1 cellular context compared by ENCODE assay signal in the genomic region with DNA sequence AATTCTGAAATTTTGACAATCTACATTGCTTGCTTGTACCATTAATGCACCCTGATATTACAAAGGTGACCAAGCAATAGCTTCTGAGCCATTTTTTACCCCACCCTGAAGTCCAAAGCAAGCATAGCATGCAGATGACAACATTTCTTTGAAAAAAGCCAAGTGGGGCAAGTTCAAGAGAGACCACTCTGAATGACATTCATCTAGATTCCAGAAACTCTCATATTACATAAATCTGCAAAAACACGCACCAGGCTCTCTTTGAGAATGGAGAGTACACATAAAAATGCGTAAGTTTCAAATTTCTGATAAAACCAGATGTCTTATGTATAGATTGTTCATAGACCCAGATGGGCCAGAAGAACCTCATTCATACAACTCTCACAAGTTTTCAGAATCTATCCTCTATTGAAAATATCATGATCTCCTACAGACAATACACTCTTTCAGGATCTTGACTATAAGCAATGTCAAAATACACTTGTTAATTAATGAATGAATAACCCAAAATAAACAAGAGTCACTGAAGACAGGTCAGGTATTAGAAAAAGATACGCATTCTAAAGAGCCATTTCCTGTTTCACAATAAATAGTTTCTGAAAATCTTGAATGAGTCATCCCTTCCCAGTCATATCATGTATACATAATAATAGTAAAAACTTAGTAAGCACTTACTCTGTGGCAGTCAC.
TF ChIP-seq lines count a peak whose summit lies in the region.

No MANE protein-coding gene starts in this region.

TF ChIP-seq in HepG2, 621 proteins besides CTCF, POLR2A, EP300 and RAD21 (continued from another document and continues in another):
- TF ChIP-seq, protein P1, sequence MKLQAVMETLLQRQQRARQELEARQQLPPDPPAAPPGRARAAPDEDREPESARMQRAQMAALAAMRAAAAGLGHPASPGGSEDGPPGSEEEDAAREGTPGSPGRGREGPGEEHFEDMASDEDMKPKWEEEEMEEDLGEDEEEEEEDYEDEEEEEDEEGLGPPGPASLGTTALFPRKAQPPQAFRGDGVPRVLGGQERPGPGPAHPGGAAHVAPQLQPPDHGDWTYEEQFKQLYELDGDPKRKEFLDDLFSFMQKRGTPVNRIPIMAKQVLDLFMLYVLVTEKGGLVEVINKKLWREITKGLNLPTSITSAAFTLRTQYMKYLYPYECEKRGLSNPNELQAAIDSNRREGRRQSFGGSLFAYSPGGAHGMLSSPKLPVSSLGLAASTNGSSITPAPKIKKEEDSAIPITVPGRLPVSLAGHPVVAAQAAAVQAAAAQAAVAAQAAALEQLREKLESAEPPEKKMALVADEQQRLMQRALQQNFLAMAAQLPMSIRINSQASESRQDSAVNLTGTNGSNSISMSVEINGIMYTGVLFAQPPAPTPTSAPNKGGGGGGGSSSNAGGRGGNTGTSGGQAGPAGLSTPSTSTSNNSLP (IDR thresholded peaks at IDR 0.05; ENCODE audit: low read depth, low read length) = peak; percentile 91
- TF ChIP-seq MYNN (CRISPR knock-in tag; IDR thresholded peaks at IDR 0.05; ENCODE audit: low read depth) = no peak
- TF ChIP-seq, protein P2, sequence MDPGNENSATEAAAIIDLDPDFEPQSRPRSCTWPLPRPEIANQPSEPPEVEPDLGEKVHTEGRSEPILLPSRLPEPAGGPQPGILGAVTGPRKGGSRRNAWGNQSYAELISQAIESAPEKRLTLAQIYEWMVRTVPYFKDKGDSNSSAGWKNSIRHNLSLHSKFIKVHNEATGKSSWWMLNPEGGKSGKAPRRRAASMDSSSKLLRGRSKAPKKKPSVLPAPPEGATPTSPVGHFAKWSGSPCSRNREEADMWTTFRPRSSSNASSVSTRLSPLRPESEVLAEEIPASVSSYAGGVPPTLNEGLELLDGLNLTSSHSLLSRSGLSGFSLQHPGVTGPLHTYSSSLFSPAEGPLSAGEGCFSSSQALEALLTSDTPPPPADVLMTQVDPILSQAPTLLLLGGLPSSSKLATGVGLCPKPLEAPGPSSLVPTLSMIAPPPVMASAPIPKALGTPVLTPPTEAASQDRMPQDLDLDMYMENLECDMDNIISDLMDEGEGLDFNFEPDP (CRISPR knock-in tag; conservative IDR thresholded peaks at IDR 0.05) = no peak
- TF ChIP-seq PHF8 (CRISPR knock-in tag; IDR thresholded peaks at IDR 0.05) = no peak
- no peak for TF ChIP-seq PHF5A (CRISPR knock-in tag; IDR thresholded peaks at IDR 0.05; ENCODE audit: low read depth, unreplicated experiment)
- TF ChIP-seq, protein P3, sequence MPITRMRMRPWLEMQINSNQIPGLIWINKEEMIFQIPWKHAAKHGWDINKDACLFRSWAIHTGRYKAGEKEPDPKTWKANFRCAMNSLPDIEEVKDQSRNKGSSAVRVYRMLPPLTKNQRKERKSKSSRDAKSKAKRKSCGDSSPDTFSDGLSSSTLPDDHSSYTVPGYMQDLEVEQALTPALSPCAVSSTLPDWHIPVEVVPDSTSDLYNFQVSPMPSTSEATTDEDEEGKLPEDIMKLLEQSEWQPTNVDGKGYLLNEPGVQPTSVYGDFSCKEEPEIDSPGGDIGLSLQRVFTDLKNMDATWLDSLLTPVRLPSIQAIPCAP (CRISPR knock-in tag; IDR thresholded peaks at IDR 0.05; ENCODE audit: low read depth) = no peak
- no peak for TF ChIP-seq ZNF768 (CRISPR knock-in tag; IDR thresholded peaks at IDR 0.05)
- peak; percentile 18; the same call in 1 of the 2 replicates for TF ChIP-seq KDM6A (CRISPR knock-in tag; IDR thresholded peaks at IDR 0.05; ENCODE audit: low read depth)
- TF ChIP-seq FOXA3 (CRISPR knock-in tag; IDR thresholded peaks at IDR 0.05) = peak; percentile 83
- TF ChIP-seq MBD4 (IDR thresholded peaks at IDR 0.05; ENCODE audit: borderline replicate concordance, low read length) = no peak
- TF ChIP-seq HOXA7 (CRISPR knock-in tag; IDR thresholded peaks at IDR 0.05) = no peak
- TF ChIP-seq FOXM1 (CRISPR knock-in tag; IDR thresholded peaks at IDR 0.05) = no peak
- TF ChIP-seq ZFP82 (CRISPR knock-in tag; IDR thresholded peaks at IDR 0.05; ENCODE audit: borderline replicate concordance) = no peak
- peak; percentile 73; the same call in 1 of the 2 replicates for TF ChIP-seq CEBPB (IDR thresholded peaks at IDR 0.05; ENCODE audit: borderline replicate concordance, low read depth, low read length)
- TF ChIP-seq RCOR2 (CRISPR knock-in tag; IDR thresholded peaks at IDR 0.05) = no peak
- no peak for TF ChIP-seq ZNF17 (CRISPR knock-in tag; IDR thresholded peaks at IDR 0.05)
- no peak for TF ChIP-seq SOX6 (IDR thresholded peaks at IDR 0.05)
- no peak; the same call in 1 of the 2 replicates for TF ChIP-seq SOX6 (CRISPR knock-in tag; IDR thresholded peaks at IDR 0.05)
- peak; percentile 48 for TF ChIP-seq RARA (CRISPR knock-in tag; IDR thresholded peaks at IDR 0.05)
- no peak for TF ChIP-seq NCOR1 (IDR thresholded peaks at IDR 0.05; ENCODE audit: borderline replicate concordance, low read length)
- TF ChIP-seq, protein P4, sequence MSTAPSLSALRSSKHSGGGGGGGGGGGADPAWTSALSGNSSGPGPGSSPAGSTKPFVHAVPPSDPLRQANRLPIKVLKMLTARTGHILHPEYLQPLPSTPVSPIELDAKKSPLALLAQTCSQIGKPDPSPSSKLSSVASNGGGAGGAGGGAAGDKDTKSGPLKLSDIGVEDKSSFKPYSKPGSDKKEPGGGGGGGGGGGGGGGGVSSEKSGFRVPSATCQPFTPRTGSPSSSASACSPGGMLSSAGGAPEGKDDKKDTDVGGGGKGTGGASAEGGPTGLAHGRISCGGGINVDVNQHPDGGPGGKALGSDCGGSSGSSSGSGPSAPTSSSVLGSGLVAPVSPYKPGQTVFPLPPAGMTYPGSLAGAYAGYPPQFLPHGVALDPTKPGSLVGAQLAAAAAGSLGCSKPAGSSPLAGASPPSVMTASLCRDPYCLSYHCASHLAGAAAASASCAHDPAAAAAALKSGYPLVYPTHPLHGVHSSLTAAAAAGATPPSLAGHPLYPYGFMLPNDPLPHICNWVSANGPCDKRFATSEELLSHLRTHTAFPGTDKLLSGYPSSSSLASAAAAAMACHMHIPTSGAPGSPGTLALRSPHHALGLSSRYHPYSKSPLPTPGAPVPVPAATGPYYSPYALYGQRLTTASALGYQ (CRISPR knock-in tag; IDR thresholded peaks at IDR 0.05) = 0 out of 2 replicates have a peak, but pooled peaks have one; percentile 35
- TF ChIP-seq MXD4 (CRISPR knock-in tag; IDR thresholded peaks at IDR 0.05) = no peak
- TF ChIP-seq SOX13 (IDR thresholded peaks at IDR 0.05) = no peak
- TF ChIP-seq SOX13 (CRISPR knock-in tag; conservative IDR thresholded peaks at IDR 0.05 in 1 of 2, IDR thresholded peaks at IDR 0.05 in 1 of 2) = peak in 1 of 2 experiments; percentile 65; a peak in 1 of 4 replicates
- TF ChIP-seq ZNF891 (CRISPR knock-in tag; IDR thresholded peaks at IDR 0.05) = no peak
- no peak for TF ChIP-seq SAFB2 (CRISPR knock-in tag; IDR thresholded peaks at IDR 0.05; ENCODE audit: borderline replicate concordance, low read depth)
- no peak for TF ChIP-seq NBN (conservative IDR thresholded peaks at IDR 0.05)
- TF ChIP-seq, protein P5, sequence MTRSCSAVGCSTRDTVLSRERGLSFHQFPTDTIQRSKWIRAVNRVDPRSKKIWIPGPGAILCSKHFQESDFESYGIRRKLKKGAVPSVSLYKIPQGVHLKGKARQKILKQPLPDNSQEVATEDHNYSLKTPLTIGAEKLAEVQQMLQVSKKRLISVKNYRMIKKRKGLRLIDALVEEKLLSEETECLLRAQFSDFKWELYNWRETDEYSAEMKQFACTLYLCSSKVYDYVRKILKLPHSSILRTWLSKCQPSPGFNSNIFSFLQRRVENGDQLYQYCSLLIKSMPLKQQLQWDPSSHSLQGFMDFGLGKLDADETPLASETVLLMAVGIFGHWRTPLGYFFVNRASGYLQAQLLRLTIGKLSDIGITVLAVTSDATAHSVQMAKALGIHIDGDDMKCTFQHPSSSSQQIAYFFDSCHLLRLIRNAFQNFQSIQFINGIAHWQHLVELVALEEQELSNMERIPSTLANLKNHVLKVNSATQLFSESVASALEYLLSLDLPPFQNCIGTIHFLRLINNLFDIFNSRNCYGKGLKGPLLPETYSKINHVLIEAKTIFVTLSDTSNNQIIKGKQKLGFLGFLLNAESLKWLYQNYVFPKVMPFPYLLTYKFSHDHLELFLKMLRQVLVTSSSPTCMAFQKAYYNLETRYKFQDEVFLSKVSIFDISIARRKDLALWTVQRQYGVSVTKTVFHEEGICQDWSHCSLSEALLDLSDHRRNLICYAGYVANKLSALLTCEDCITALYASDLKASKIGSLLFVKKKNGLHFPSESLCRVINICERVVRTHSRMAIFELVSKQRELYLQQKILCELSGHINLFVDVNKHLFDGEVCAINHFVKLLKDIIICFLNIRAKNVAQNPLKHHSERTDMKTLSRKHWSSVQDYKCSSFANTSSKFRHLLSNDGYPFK (CRISPR knock-in tag; IDR thresholded peaks at IDR 0.05; ENCODE audit: borderline replicate concordance) = no peak
- TF ChIP-seq, protein P6, sequence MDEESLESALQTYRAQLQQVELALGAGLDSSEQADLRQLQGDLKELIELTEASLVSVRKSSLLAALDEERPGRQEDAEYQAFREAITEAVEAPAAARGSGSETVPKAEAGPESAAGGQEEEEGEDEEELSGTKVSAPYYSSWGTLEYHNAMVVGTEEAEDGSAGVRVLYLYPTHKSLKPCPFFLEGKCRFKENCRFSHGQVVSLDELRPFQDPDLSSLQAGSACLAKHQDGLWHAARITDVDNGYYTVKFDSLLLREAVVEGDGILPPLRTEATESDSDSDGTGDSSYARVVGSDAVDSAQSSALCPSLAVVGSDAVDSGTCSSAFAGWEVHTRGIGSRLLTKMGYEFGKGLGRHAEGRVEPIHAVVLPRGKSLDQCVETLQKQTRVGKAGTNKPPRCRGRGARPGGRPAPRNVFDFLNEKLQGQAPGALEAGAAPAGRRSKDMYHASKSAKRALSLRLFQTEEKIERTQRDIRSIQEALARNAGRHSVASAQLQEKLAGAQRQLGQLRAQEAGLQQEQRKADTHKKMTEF (CRISPR knock-in tag; IDR thresholded peaks at IDR 0.05) = 0 out of 2 replicates have a peak, but pooled peaks have one; percentile 16
- no peak for TF ChIP-seq HOXD1 (CRISPR knock-in tag; IDR thresholded peaks at IDR 0.05)
- no peak for TF ChIP-seq IRX3 (CRISPR knock-in tag; IDR thresholded peaks at IDR 0.05; ENCODE audit: borderline replicate concordance, low read depth)
- no peak for TF ChIP-seq ZNF251 (CRISPR knock-in tag; IDR thresholded peaks at IDR 0.05)
- no peak for TF ChIP-seq HMG20B (CRISPR knock-in tag; conservative IDR thresholded peaks at IDR 0.05)
- TF ChIP-seq ZNF282 (IDR thresholded peaks at IDR 0.05; ENCODE audit: partially characterized antibody) = no peak
- TF ChIP-seq MXI1 (IDR thresholded peaks at IDR 0.05; ENCODE audit: borderline replicate concordance, low read depth, low read length) = no peak
- TF ChIP-seq ZNF263 (CRISPR knock-in tag; IDR thresholded peaks at IDR 0.05) = no peak
- TF ChIP-seq ZNF777 (CRISPR knock-in tag; IDR thresholded peaks at IDR 0.05) = no peak
- TF ChIP-seq PITX1 (CRISPR knock-in tag; IDR thresholded peaks at IDR 0.05) = no peak
- TF ChIP-seq IKZF4 (CRISPR knock-in tag; IDR thresholded peaks at IDR 0.05; ENCODE audit: borderline replicate concordance, low read depth, not compliant biosample characterization) = no peak
- TF ChIP-seq, protein P7, sequence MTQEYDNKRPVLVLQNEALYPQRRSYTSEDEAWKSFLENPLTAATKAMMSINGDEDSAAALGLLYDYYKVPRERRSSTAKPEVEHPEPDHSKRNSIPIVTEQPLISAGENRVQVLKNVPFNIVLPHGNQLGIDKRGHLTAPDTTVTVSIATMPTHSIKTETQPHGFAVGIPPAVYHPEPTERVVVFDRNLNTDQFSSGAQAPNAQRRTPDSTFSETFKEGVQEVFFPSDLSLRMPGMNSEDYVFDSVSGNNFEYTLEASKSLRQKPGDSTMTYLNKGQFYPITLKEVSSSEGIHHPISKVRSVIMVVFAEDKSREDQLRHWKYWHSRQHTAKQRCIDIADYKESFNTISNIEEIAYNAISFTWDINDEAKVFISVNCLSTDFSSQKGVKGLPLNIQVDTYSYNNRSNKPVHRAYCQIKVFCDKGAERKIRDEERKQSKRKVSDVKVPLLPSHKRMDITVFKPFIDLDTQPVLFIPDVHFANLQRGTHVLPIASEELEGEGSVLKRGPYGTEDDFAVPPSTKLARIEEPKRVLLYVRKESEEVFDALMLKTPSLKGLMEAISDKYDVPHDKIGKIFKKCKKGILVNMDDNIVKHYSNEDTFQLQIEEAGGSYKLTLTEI (CRISPR knock-in tag; conservative IDR thresholded peaks at IDR 0.05) = no peak
- TF ChIP-seq ZNF430 (CRISPR knock-in tag; IDR thresholded peaks at IDR 0.05) = no peak
- TF ChIP-seq KDM5A (IDR thresholded peaks at IDR 0.05; ENCODE audit: borderline replicate concordance, low read length) = no peak
- TF ChIP-seq NCOA2 (CRISPR knock-in tag; IDR thresholded peaks at IDR 0.05) = peak; percentile 80; the same call in 1 of the 2 replicates
- TF ChIP-seq ZNF224 (CRISPR knock-in tag; IDR thresholded peaks at IDR 0.05) = no peak
- TF ChIP-seq FOXJ3 (CRISPR knock-in tag; IDR thresholded peaks at IDR 0.05; ENCODE audit: borderline replicate concordance) = peak; percentile 23; the same call in 1 of the 2 replicates
- 0 out of 2 replicates have a peak, but pooled peaks have one; percentile 40 for TF ChIP-seq SAP130 (CRISPR knock-in tag; IDR thresholded peaks at IDR 0.05; ENCODE audit: low read depth)
- no peak for TF ChIP-seq GFI1 (CRISPR knock-in tag; IDR thresholded peaks at IDR 0.05; ENCODE audit: borderline replicate concordance)
- TF ChIP-seq MLLT10 (CRISPR knock-in tag; IDR thresholded peaks at IDR 0.05) = no peak
- no peak for TF ChIP-seq KAT7 (CRISPR knock-in tag; IDR thresholded peaks at IDR 0.05; ENCODE audit: borderline replicate concordance)
- 0 out of 4 replicates have a peak, but pooled peaks of 1 of the 2 experiments have one; percentile 18 for TF ChIP-seq MAFK (conservative IDR thresholded peaks at IDR 0.05 in 1 of 2, IDR thresholded peaks at IDR 0.05 in 1 of 2; ENCODE audit: low read length in 2 of 2)
- TF ChIP-seq RXRB (CRISPR knock-in tag; IDR thresholded peaks at IDR 0.05; ENCODE audit: borderline replicate concordance) = peak; percentile 41; the same call in 1 of the 2 replicates
- TF ChIP-seq NFKBIZ (CRISPR knock-in tag; IDR thresholded peaks at IDR 0.05) = no peak
- TF ChIP-seq ASH2L (IDR thresholded peaks at IDR 0.05; ENCODE audit: insufficient read length, low read depth, low read length) = no peak
- TF ChIP-seq CBFB (CRISPR knock-in tag; IDR thresholded peaks at IDR 0.05) = no peak
- TF ChIP-seq MYC (CRISPR knock-in tag; IDR thresholded peaks at IDR 0.05; ENCODE audit: borderline replicate concordance) = no peak
- no peak for TF ChIP-seq KDM2A (CRISPR knock-in tag; IDR thresholded peaks at IDR 0.05; ENCODE audit: borderline replicate concordance, low read depth)
- TF ChIP-seq FOSL1 (CRISPR knock-in tag; IDR thresholded peaks at IDR 0.05; ENCODE audit: borderline replicate concordance) = peak; percentile 83; the same call in 1 of the 2 replicates
- no peak for TF ChIP-seq ZNF350 (CRISPR knock-in tag; IDR thresholded peaks at IDR 0.05; ENCODE audit: borderline replicate concordance, low read depth)
- TF ChIP-seq CEBPG (CRISPR knock-in tag; IDR thresholded peaks at IDR 0.05) = peak; percentile 79
- TF ChIP-seq SKI (IDR thresholded peaks at IDR 0.05; ENCODE audit: partially characterized antibody) = no peak
- TF ChIP-seq ZNF484 (CRISPR knock-in tag; IDR thresholded peaks at IDR 0.05; ENCODE audit: borderline replicate concordance, low read depth) = no peak
- TF ChIP-seq MZF1 (CRISPR knock-in tag; IDR thresholded peaks at IDR 0.05; ENCODE audit: borderline replicate concordance) = no peak
- TF ChIP-seq ZNF552 (CRISPR knock-in tag; IDR thresholded peaks at IDR 0.05; ENCODE audit: borderline replicate concordance) = no peak
- TF ChIP-seq ARID2 (CRISPR knock-in tag; IDR thresholded peaks at IDR 0.05; ENCODE audit: borderline replicate concordance) = no peak
- no peak for TF ChIP-seq ZNF841 (CRISPR knock-in tag; IDR thresholded peaks at IDR 0.05; ENCODE audit: borderline replicate concordance)
- peak; percentile 58; the same call in 1 of the 2 replicates for TF ChIP-seq NFIC (IDR thresholded peaks at IDR 0.05; ENCODE audit: low read length)
